ENCODE assay signal across 11 cellular contexts in genomic region chr12:80230068-80230467, GRCh38.
A peak's percentile ranks its signal among the peaks of the same experiment; 100 is the strongest.
DNase-seq lines count a peak whose midpoint lies in the region; ATAC-seq and TF ChIP-seq lines count a peak whose summit lies in the region.
"Had no signal": no experiment of that assay in that cellular context is flagged by ENCODE, and none has a peak within 500 bp of the region (broad histone marks: within the 10 kb centered on the region; RNA-seq: fewer than 3 reads in every experiment).

No MANE protein-coding gene starts in this region.

- no peak for ATAC-seq in Right ventricle myocardium inferior
- no peak for ATAC-seq in HG02884 (IDR thresholded peaks at IDR 0.05; ENCODE audit: unreplicated experiment)
- ATAC-seq: esophagus mucosa had no signal

- H3K9me3 ChIP-seq in left ventricle myocardium inferior (replicated peaks) (no peaks in the 10 kb centered on the region), iPS-18a (ENCODE audit: control insufficient read depth, low read depth, low read length) (no peaks in the 10 kb centered on the region), ascending aorta (no peaks in the 10 kb centered on the region)

- no peak for DNase-seq in left ventricle myocardium inferior
- no peak for DNase-seq in Right ventricle myocardium inferior (ENCODE audit: missing footprints)
- DNase-seq in UCSD-AML1 (lab: John Stamatoyannopoulos, UW; ENCODE audit: unreplicated experiment), result peak; percentile 41
- no peak for DNase-seq in activated CD4-positive, CD25-positive, alpha-beta regulatory T cell (lab: John Stamatoyannopoulos, UW)
- no peak for DNase-seq in NCI-H1092 (lab: John Stamatoyannopoulos, UW)
- no peak for DNase-seq in ascending aorta (ENCODE audit: low spot score in 2 of 2)
- DNase-seq: stimulated activated CD4-positive, alpha-beta T cell treated with anti-CD3 and anti-CD28 coated beads, Interleukin-12 subunit alpha, Interleukin-12 subunit beta, amount 100 ng/mL, for 4 hours; T-helper 1 cell had no signal

- peak overlapping the region; percentile 4 for H3K27ac ChIP-seq in left ventricle myocardium inferior (replicated peaks)
- H3K27ac ChIP-seq in iPS-18a (ENCODE audit: low read length), result no peak overlapping the region
- peak overlapping the region in 1 of 2 donors; percentile 27 for H3K27ac ChIP-seq in ascending aorta

- TF ChIP-seq CTCF in left ventricle myocardium inferior (IDR thresholded peaks at IDR 0.05; ENCODE audit: borderline replicate concordance) (no peak), ascending aorta (IDR thresholded peaks at IDR 0.05) (no peak)

- no peak overlapping the region for H3K4me3 ChIP-seq in left ventricle myocardium inferior
- no peak overlapping the region for H3K4me3 ChIP-seq in iPS-18a (ENCODE audit: low read length)
- no peak overlapping the region for H3K4me3 ChIP-seq in ascending aorta

- H3K27me3 ChIP-seq in left ventricle myocardium inferior (ENCODE audit: low read depth) (no peaks in the 10 kb centered on the region), iPS-18a (ENCODE audit: control insufficient read depth, insufficient read depth, low read length) (no peaks in the 10 kb centered on the region), ascending aorta (no peaks in the 10 kb centered on the region)

- no peaks in the 10 kb centered on the region for H3K36me3 ChIP-seq in left ventricle myocardium inferior
- no peaks in the 10 kb centered on the region for H3K36me3 ChIP-seq in iPS-18a (ENCODE audit: control insufficient read depth, low read depth, low read length)
- no peaks in the 10 kb centered on the region for H3K36me3 ChIP-seq in ascending aorta

- H3K4me1 ChIP-seq in left ventricle myocardium inferior (peaks cover 15% of the 10 kb centered on the region), iPS-18a (ENCODE audit: control insufficient read depth, low read depth, low read length) (peaks cover 16% of the 10 kb centered on the region), ascending aorta (peaks cover 0 to 6% of the 10 kb centered on the region in 2 donors)

- intact Hi-C loops in left ventricle myocardium inferior (cut with micrococcal nuclease), result no loop called here
- intact Hi-C loops in Right ventricle myocardium inferior (cut with DNase I), result no loop called here
- intact Hi-C loops in ascending aorta (cut with DNase I), result no loop called here

- H3K9ac ChIP-seq in iPS-18a (ENCODE audit: low read length), result peak overlapping the region; percentile 30
